Comparison of ENCODE assay signal across 24 cellular contexts in genomic region chr3:55147406-55147805, GRCh38.
"Had no signal": no experiment of that assay in that cellular context is flagged by ENCODE, and none has a peak within 500 bp of the region (broad histone marks: within the 10 kb centered on the region; RNA-seq: fewer than 3 reads in every experiment).

No MANE protein-coding gene starts in this region.

- H3K9me3 ChIP-seq: left ventricle myocardium inferior, mucosa of descending colon, pancreas, prostate gland, spleen, tibial nerve, uterus had no signal

- H3K27me3 ChIP-seq: pancreas, spleen, tibial nerve, uterus had no signal

- H3K4me3 ChIP-seq: lung, mucosa of descending colon, pancreas, prostate gland, skin epidermis, spleen, tibial nerve, uterus had no signal

- H3K27ac ChIP-seq: left ventricle myocardium inferior, pancreas, prostate gland, skin epidermis, spleen, tibial nerve, uterus had no signal

- H3K4me1 ChIP-seq: pancreas, prostate gland, spleen, tibial nerve, uterus had no signal

- ATAC-seq: mucosa of descending colon; naive thymus-derived CD4-positive, alpha-beta T cell; natural killer cell treated with Interleukin-12 subunit alpha and Interleukin-12 subunit beta and Interleukin-15 and Interleukin-18, amount 100 ng/mL, for 72 hours; pancreas; right cardiac atrium; sciatic nerve; stimulated activated memory B cell treated with anti-CD40 and anti-IgM and Interleukin-4, amounts not matched to agents 10 μg/mL and 1 μg/mL and 100 μg/mL, for 72 hours; stimulated activated naive CD8-positive, alpha-beta T cell treated with anti-CD3 and anti-CD28 coated beads, Interleukin-15, amount 100 ng/mL, for 72 hours had no signal

- H3K36me3 ChIP-seq: left ventricle myocardium inferior, pancreas, prostate gland, spleen, tibial nerve, uterus had no signal

- DNase-seq: hypothalamus; islet precursor cell; left ventricle myocardium inferior; midbrain; mucosa of descending colon; naive thymus-derived CD4-positive, alpha-beta T cell; pancreas; posterior cingulate gyrus; retina; right cardiac atrium; spleen; stimulated activated CD4-positive, alpha-beta T cell treated with anti-CD3 and anti-CD28 coated beads, Interleukin-4, amount 100 ng/mL, for 4 hours; stimulated activated CD8-positive, alpha-beta memory T cell treated with anti-CD3 and anti-CD28 coated beads, Interleukin-4, amount 100 ng/mL, for 48 hours; stimulated activated naive CD4-positive, alpha-beta T cell treated with Interleukin-2 at 50 U/mL for 16 hours; stimulated activated naive CD8-positive, alpha-beta T cell treated with anti-CD3 and anti-CD28 coated beads, Interleukin-15, amount 100 ng/mL, for 72 hours; substantia nigra; uterus had no signal
